ENCODE assay signal across 1 cellular context in genomic region chr22:41177040-41177625, GRCh38.
TF ChIP-seq lines count a peak whose summit lies in the region.

No MANE protein-coding gene starts in this region.

TF ChIP-seq in HCT116, 20 proteins besides CTCF, POLR2A, EP300 and RAD21 (continued from another document):
- TF ChIP-seq FOSL1 (IDR thresholded peaks at IDR 0.05; ENCODE audit: low read depth): no peak
- TF ChIP-seq ZFX (IDR thresholded peaks at IDR 0.05): no peak
- TF ChIP-seq, protein P1, sequence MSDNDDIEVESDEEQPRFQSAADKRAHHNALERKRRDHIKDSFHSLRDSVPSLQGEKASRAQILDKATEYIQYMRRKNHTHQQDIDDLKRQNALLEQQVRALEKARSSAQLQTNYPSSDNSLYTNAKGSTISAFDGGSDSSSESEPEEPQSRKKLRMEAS (IDR thresholded peaks at IDR 0.05): no peak
- no peak for TF ChIP-seq EZH2 (IDR thresholded peaks at IDR 0.05)
- TF ChIP-seq, protein P2, sequence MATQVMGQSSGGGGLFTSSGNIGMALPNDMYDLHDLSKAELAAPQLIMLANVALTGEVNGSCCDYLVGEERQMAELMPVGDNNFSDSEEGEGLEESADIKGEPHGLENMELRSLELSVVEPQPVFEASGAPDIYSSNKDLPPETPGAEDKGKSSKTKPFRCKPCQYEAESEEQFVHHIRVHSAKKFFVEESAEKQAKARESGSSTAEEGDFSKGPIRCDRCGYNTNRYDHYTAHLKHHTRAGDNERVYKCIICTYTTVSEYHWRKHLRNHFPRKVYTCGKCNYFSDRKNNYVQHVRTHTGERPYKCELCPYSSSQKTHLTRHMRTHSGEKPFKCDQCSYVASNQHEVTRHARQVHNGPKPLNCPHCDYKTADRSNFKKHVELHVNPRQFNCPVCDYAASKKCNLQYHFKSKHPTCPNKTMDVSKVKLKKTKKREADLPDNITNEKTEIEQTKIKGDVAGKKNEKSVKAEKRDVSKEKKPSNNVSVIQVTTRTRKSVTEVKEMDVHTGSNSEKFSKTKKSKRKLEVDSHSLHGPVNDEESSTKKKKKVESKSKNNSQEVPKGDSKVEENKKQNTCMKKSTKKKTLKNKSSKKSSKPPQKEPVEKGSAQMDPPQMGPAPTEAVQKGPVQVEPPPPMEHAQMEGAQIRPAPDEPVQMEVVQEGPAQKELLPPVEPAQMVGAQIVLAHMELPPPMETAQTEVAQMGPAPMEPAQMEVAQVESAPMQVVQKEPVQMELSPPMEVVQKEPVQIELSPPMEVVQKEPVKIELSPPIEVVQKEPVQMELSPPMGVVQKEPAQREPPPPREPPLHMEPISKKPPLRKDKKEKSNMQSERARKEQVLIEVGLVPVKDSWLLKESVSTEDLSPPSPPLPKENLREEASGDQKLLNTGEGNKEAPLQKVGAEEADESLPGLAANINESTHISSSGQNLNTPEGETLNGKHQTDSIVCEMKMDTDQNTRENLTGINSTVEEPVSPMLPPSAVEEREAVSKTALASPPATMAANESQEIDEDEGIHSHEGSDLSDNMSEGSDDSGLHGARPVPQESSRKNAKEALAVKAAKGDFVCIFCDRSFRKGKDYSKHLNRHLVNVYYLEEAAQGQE (IDR thresholded peaks at IDR 0.05; ENCODE audit: low read depth): no peak
TF ChIP-seq in HCT116: peak in this region for 0.
